Comparison of ENCODE assay signal across 6 cellular contexts in the genomic region with DNA sequence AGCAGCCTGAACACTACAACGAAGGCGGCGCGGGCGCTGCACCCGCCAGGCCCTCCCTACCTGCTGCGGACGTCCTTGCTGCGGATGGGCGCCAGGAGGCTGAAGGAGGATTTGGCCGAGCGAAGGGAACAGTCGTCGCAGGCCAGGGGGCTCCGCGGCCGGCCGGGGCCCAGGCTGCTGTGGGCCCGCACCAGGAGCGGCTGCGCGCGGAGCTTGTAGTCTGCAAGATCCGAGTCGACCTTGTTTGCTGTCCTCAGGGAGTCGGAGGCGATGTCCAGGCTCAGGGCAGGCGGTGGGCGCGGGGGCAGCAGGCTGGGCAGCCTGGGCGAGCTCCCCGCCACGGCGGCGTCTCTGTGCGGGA. TPM values are rescaled to one million over a fixed set of nuclear protein-coding genes. Genes with fewer than 3 reads are reported as not detected.
DNase-seq lines count a peak whose midpoint lies in the region; ATAC-seq lines count a peak whose summit lies in the region.

No MANE protein-coding gene starts in this region.

- no peaks in the 10 kb centered on the region for H3K9me3 ChIP-seq in effector memory CD4-positive, alpha-beta T cell (ENCODE audit: control insufficient read depth, low read length)

- peak overlapping the region; percentile 49 for H3K9ac ChIP-seq in rectal smooth muscle tissue (ENCODE audit: low read length)

- in situ Hi-C loops in Caki2 (cut with HindIII; ENCODE audit: low pct_unique_long_range_greater_than_20kb, low sequenced_read_pairs) = no loop called here

- DNase-seq in Caki2 (ENCODE audit: low read depth) (peak; percentile 3), 8988T (no peak), NCI-H2081 treated with DMSO at 0.1 percent for 48 hours (lab: John Stamatoyannopoulos, UW) (no peak)
- no peak for DNase-seq in effector memory CD4-positive, alpha-beta T cell

- H3K27me3 ChIP-seq in effector memory CD4-positive, alpha-beta T cell (replicated peaks; ENCODE audit: control insufficient read depth, insufficient read depth, low read length, poor library complexity, severe bottlenecking) = no peaks in the 10 kb centered on the region
- H3K27me3 ChIP-seq in rectal smooth muscle tissue (ENCODE audit: control insufficient read depth, insufficient read depth, low read length) = no peaks in the 10 kb centered on the region

- H3K27ac ChIP-seq in effector memory CD4-positive, alpha-beta T cell (ENCODE audit: insufficient read depth, low read length, poor library complexity, severe bottlenecking) = peak overlapping the region; percentile 71
- H3K27ac ChIP-seq in rectal smooth muscle tissue (ENCODE audit: low read depth, low read length) = no peak overlapping the region

- peaks cover 18% of the 10 kb centered on the region for H3K4me1 ChIP-seq in effector memory CD4-positive, alpha-beta T cell (ENCODE audit: control insufficient read depth, insufficient read depth, low read length, poor library complexity, severe bottlenecking)
- peaks cover 11% of the 10 kb centered on the region for H3K4me1 ChIP-seq in rectal smooth muscle tissue (ENCODE audit: control insufficient read depth, insufficient read depth, low read length)

- peak overlapping the region; percentile 61 for H3K4me3 ChIP-seq in effector memory CD4-positive, alpha-beta T cell (ENCODE audit: insufficient read depth, low read depth, low read length, poor library complexity, severe bottlenecking)
- H3K4me3 ChIP-seq in rectal smooth muscle tissue (ENCODE audit: low read length) = peak overlapping the region; percentile 79

- peak; percentile 16 for ATAC-seq in HG03342 (IDR thresholded peaks at IDR 0.05; ENCODE audit: unreplicated experiment)

- H3K36me3 ChIP-seq in effector memory CD4-positive, alpha-beta T cell (ENCODE audit: control insufficient read depth, insufficient read depth, low read length) = peaks cover 19% of the 10 kb centered on the region
- H3K36me3 ChIP-seq in rectal smooth muscle tissue (ENCODE audit: control insufficient read depth, insufficient read depth, low read length) = peaks cover 13% of the 10 kb centered on the region

RNA-seq across cellular contexts. Expression of gene INPP5E, which starts 1.1 kb away (rescaled TPM):
- total RNA-seq in Caki2 (2014; rRNA removed; shearing (Covaris generic); ENCODE audit: low replicate concordance) = 6.3 and 7.7 TPM in 2 replicates

RNA-seq across cellular contexts. Expression of gene PMPCA, which starts 28.1 kb away (rescaled TPM):
- total RNA-seq in Caki2 (2014; rRNA removed; shearing (Covaris generic); ENCODE audit: low replicate concordance) = 41.4 and 43.5 TPM in 2 replicates

RNA-seq across cellular contexts. Expression of gene ENTR1, which starts 28.1 kb away (rescaled TPM):
- total RNA-seq in Caki2 (2014; rRNA removed; shearing (Covaris generic); ENCODE audit: low replicate concordance) = 58.2 and 79.3 TPM in 2 replicates

RNA-seq across cellular contexts. Expression of gene SNAPC4, which starts 38.6 kb away (rescaled TPM):
- 2.2 and 5.6 TPM in 2 replicates for total RNA-seq in Caki2 (2014; rRNA removed; shearing (Covaris generic); ENCODE audit: low replicate concordance)

RNA-seq across cellular contexts. Expression of gene SEC16A, which starts 44.3 kb away (rescaled TPM):
- total RNA-seq in Caki2 (2014; rRNA removed; shearing (Covaris generic); ENCODE audit: low replicate concordance) = 4.4 and 5.4 TPM in 2 replicates
